In the genomic region with DNA sequence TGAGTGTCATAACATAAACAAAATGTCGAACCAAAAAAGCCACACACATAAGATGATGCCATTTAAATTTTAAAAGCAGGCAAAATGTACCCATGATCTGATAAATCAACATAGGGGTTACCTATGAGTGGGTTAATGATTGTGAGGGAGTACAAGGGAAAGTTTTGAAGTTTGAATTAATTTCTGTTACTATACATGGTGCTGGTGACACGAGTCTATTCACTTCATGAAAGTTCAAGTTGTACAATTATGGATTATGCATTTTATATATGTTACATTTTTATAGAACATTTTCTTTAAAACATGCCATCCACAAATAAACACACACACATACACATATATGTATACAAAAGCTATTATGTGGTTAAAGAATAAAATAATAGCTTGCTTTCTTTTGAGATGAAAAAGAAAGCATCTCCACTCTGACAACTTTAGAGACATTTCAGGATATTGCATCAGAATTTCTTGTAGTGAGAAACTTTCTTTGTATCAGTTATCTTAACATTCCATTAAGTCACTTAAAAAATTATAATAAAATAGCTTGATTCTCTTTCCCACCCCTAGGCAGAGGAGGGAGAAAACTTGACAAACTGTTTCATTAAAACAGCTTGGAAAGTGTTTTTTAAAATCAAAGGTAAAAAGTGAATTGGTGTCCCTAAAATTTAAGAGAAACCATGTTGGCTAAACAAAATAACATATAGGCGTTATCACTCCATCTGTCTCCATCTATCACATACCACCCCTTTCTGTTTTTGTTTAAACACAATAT, we compare ENCODE assay signal across 19 cellular contexts.
A peak's percentile ranks its signal among the peaks of the same experiment; 100 is the strongest.
DNase-seq lines count a peak whose midpoint lies in the region; TF ChIP-seq lines count a peak whose summit lies in the region.
"Had no signal": no experiment of that assay in that cellular context is flagged by ENCODE, and none has a peak within 500 bp of the region (broad histone marks: within the 10 kb centered on the region; RNA-seq: fewer than 3 reads in every experiment).

No MANE protein-coding gene starts in this region.

- H3K36me3 ChIP-seq in GM23248 (ENCODE audit: low read depth) = no peaks in the 10 kb centered on the region
- no peaks in the 10 kb centered on the region for H3K36me3 ChIP-seq in SU-DHL-6 (ENCODE audit: low read length)
- H3K36me3 ChIP-seq in hepatocyte (replicated peaks; ENCODE audit: insufficient read depth, low read depth) = no peaks in the 10 kb centered on the region
- H3K36me3 ChIP-seq: esophagus muscularis mucosa had no signal

- H3K4me3 ChIP-seq in GM23248 (no peak overlapping the region), SU-DHL-6 (ENCODE audit: insufficient read depth, low read length, poor library complexity, severe bottlenecking) (no peak overlapping the region), hepatocyte (no peak overlapping the region)
- H3K4me3 ChIP-seq: esophagus muscularis mucosa had no signal

- H4K20me1 ChIP-seq in GM23248 (ENCODE audit: insufficient read depth) = no peaks in the 10 kb centered on the region
- no peaks in the 10 kb centered on the region for H4K20me1 ChIP-seq in SU-DHL-6 (ENCODE audit: low read depth, low read length)
- no peaks in the 10 kb centered on the region for H4K20me1 ChIP-seq in hepatocyte (ENCODE audit: insufficient read depth, poor library complexity, severe bottlenecking)

- no peaks in the 10 kb centered on the region for H3K27me3 ChIP-seq in GM23248 (replicated peaks; ENCODE audit: insufficient read depth)
- no peaks in the 10 kb centered on the region for H3K27me3 ChIP-seq in SU-DHL-6 (ENCODE audit: low read length)
- no peaks in the 10 kb centered on the region for H3K27me3 ChIP-seq in hepatocyte
- H3K27me3 ChIP-seq: esophagus muscularis mucosa had no signal

- H3K4me1 Mint-ChIP-seq in activated CD4-positive, alpha-beta T cell treated with anti-CD3 and anti-CD28 coated beads, Interleukin-2, amount 10 ng/mL, durations not matched to agents 24 days and 14 days = peaks cover 2% of the 10 kb centered on the region
- H3K4me1 Mint-ChIP-seq: CD4-positive, CD25-positive, alpha-beta regulatory T cell had no signal

- H2AFZ ChIP-seq in GM23248 (peak overlapping the region; percentile 59), SU-DHL-6 (ENCODE audit: low read depth, low read length, severe bottlenecking) (peak overlapping the region; percentile 64), hepatocyte (peak overlapping the region; percentile 21)

- in situ Hi-C loops in GM23248 (cut with MboI) = no loop called here

- H3K9me2 ChIP-seq in GM23248 (ENCODE audit: insufficient read depth) (no peaks in the 10 kb centered on the region; the same call in 1 of the 2 replicates), SU-DHL-6 (replicated peaks; ENCODE audit: insufficient read depth, low read length) (no peaks in the 10 kb centered on the region), hepatocyte (replicated peaks; ENCODE audit: insufficient read depth) (no peaks in the 10 kb centered on the region)

- H3K9me3 ChIP-seq in GM23248 (ENCODE audit: low read depth) (no peaks in the 10 kb centered on the region), SU-DHL-6 (ENCODE audit: insufficient read depth, low read length) (no peaks in the 10 kb centered on the region), hepatocyte (ENCODE audit: low read depth) (no peaks in the 10 kb centered on the region)
- H3K9me3 ChIP-seq: esophagus muscularis mucosa had no signal

- H3F3A ChIP-seq in GM23248 (ENCODE audit: insufficient read depth) (no peaks in the 10 kb centered on the region), SU-DHL-6 (ENCODE audit: insufficient read depth) (no peaks in the 10 kb centered on the region)

- H3K27me3 Mint-ChIP-seq in activated CD4-positive, alpha-beta T cell treated with anti-CD3 and anti-CD28 coated beads, Interleukin-2, amount 10 ng/mL, durations not matched to agents 24 days and 14 days = no peaks in the 10 kb centered on the region
- H3K27me3 Mint-ChIP-seq: CD4-positive, CD25-positive, alpha-beta regulatory T cell had no signal

- H3K79me2 ChIP-seq in GM23248 (ENCODE audit: insufficient read depth) = no peaks in the 10 kb centered on the region
- H3K79me2 ChIP-seq in SU-DHL-6 (ENCODE audit: insufficient read depth, low read length) = no peaks in the 10 kb centered on the region
- no peaks in the 10 kb centered on the region for H3K79me2 ChIP-seq in hepatocyte

- no peaks in the 10 kb centered on the region for H3K36me3 Mint-ChIP-seq in activated CD4-positive, alpha-beta T cell treated with anti-CD3 and anti-CD28 coated beads, Interleukin-2, amount 10 ng/mL, durations not matched to agents 24 days and 14 days (ENCODE audit: low read depth)
- H3K36me3 Mint-ChIP-seq: CD4-positive, CD25-positive, alpha-beta regulatory T cell had no signal

- H3K9me3 Mint-ChIP-seq in activated CD4-positive, alpha-beta T cell treated with anti-CD3 and anti-CD28 coated beads, Interleukin-2, amount 10 ng/mL, durations not matched to agents 24 days and 14 days = no peaks in the 10 kb centered on the region

- H3K4me2 ChIP-seq in GM23248 (ENCODE audit: unreplicated experiment) (no peak overlapping the region), SU-DHL-6 (ENCODE audit: low read depth, low read length, poor library complexity, severe bottlenecking) (peak overlapping the region; percentile 33), hepatocyte (no peak overlapping the region)

- DNase-seq in activated CD4-positive, alpha-beta T cell treated with anti-CD3 and anti-CD28 coated beads, Interleukin-2, amount 10 ng/mL, durations not matched to agents 24 days and 14 days = no peak
- no peak for DNase-seq in activated CD4-positive, alpha-beta T cell treated with anti-CD3 and anti-CD28 coated beads, Interleukin-2, amount 50 U/mL, for 4 hours
- DNase-seq in GM23248 = peak; percentile 7
- DNase-seq in hepatocyte (ENCODE audit: low spot score) = no peak
- no peak for DNase-seq in NCI-H345 (lab: John Stamatoyannopoulos, UW)
- DNase-seq in D341Med (ENCODE audit: low spot score) = no peak
- DNase-seq in OCI-M2 (lab: John Stamatoyannopoulos, UW; ENCODE audit: unreplicated experiment) = no peak
- DNase-seq: activated CD4-positive, CD25-positive, alpha-beta regulatory T cell treated with anti-CD3 and anti-CD28 coated beads, Interleukin-2, amount 50 U/mL, for 72 hours; activated naive CD4-positive, alpha-beta T cell; aorta; CD4-positive, CD25-positive, alpha-beta regulatory T cell; effector CD8-positive, alpha-beta T cell; NCI-H1105 treated with DMSO at 0.1 percent for 48 hours; NCI-H524 treated with DMSO at 0.1 percent for 48 hours; SIG-M5; stimulated activated CD4-positive, alpha-beta T cell treated with anti-CD3 and anti-CD28 coated beads, Interleukin-4, amount 100 ng/mL, for 24 hours; T-helper 9 cell had no signal

- H3K4me1 ChIP-seq in GM23248 (ENCODE audit: insufficient read depth) (peaks cover 5% of the 10 kb centered on the region; the same call in 1 of the 2 replicates), hepatocyte (ENCODE audit: insufficient read depth) (no peaks in the 10 kb centered on the region)
- H3K4me1 ChIP-seq: esophagus muscularis mucosa had no signal

- H3K4me3 Mint-ChIP-seq in activated CD4-positive, alpha-beta T cell treated with anti-CD3 and anti-CD28 coated beads, Interleukin-2, amount 10 ng/mL, durations not matched to agents 24 days and 14 days = no peak overlapping the region
- H3K4me3 Mint-ChIP-seq: CD4-positive, CD25-positive, alpha-beta regulatory T cell had no signal

- no peak for TF ChIP-seq CTCF in SU-DHL-6 (IDR thresholded peaks at IDR 0.05; ENCODE audit: insufficient read depth, low read length, poor library complexity, severe bottlenecking)
- no peak for TF ChIP-seq CTCF in hepatocyte (IDR thresholded peaks at IDR 0.05; ENCODE audit: poor library complexity)

- WGBS in GM23248 (ENCODE audit: low coverage in 1 of 2, low lambda C conversion rate in 2 of 2, missing lambda C conversion rate in 2 of 2), 2 experiments = 17 to 24% methylated on average over 3 of the region's 3 CpGs
- WGBS in hepatocyte (ENCODE audit: low lambda C conversion rate, missing lambda C conversion rate) = 73% methylated on average over 3 of the region's 3 CpGs

- intact Hi-C loops in activated CD4-positive, alpha-beta T cell treated with anti-CD3 and anti-CD28 coated beads, Interleukin-2, amount 10 ng/mL, durations not matched to agents 24 days and 14 days (cut with micrococcal nuclease) = no loop called here

- H3K27ac ChIP-seq in GM23248 = no peak overlapping the region
- no peak overlapping the region for H3K27ac ChIP-seq in SU-DHL-6 (ENCODE audit: low read depth, low read length)
- H3K27ac ChIP-seq in hepatocyte = no peak overlapping the region
- H3K27ac ChIP-seq: esophagus muscularis mucosa had no signal

- H3K9ac ChIP-seq in GM23248 = no peak overlapping the region
- no peak overlapping the region for H3K9ac ChIP-seq in SU-DHL-6 (ENCODE audit: low read length)

- peak overlapping the region; percentile 20 for H3K27ac Mint-ChIP-seq in activated CD4-positive, alpha-beta T cell treated with anti-CD3 and anti-CD28 coated beads, Interleukin-2, amount 10 ng/mL, durations not matched to agents 24 days and 14 days
- H3K27ac Mint-ChIP-seq: CD4-positive, CD25-positive, alpha-beta regulatory T cell had no signal
